Comparison of ENCODE assay signal across 34 cellular contexts in genomic region chr7:149397470-149397869, GRCh38.
"Had no signal": no experiment of that assay in that cellular context is flagged by ENCODE, and none has a peak within 500 bp of the region (broad histone marks: within the 10 kb centered on the region; RNA-seq: fewer than 3 reads in every experiment).

No MANE protein-coding gene starts in this region.

- H3K4me1 ChIP-seq: ascending aorta had no signal

- ATAC-seq: activated CD8-positive, alpha-beta T cell treated with anti-CD3 and anti-CD28 coated beads for 36 hours; activated naive CD8-positive, alpha-beta T cell treated with anti-CD3 and anti-CD28 coated beads, Interleukin-2, amount 50 U/mL, for 24 hours had no signal

- H3K27me3 ChIP-seq: ascending aorta, cardiac muscle cell had no signal

- H3K4me3 Mint-ChIP-seq: activated B cell treated with CpG ODN at 0.5 μM for 24 hours; activated CD4-positive, alpha-beta memory T cell treated with anti-CD3 and anti-CD28 coated beads for 36 hours; activated CD4-positive, alpha-beta T cell treated with anti-CD3 and anti-CD28 coated beads, Interleukin-2, amount 10 ng/mL, durations not matched to agents 24 days and 14 days; activated CD8-positive, alpha-beta T cell treated with anti-CD3 and anti-CD28 coated beads for 36 hours; activated naive CD4-positive, alpha-beta T cell treated with anti-CD3 and anti-CD28 coated beads, Interleukin-2, amount 10 ng/mL, durations not matched to agents 7 days and 5 days; activated naive CD4-positive, alpha-beta T cell treated with anti-CD3 and anti-CD28 coated beads, Interleukin-2, amount 50 U/mL, for 24 hours; activated naive CD8-positive, alpha-beta T cell; activated naive CD8-positive, alpha-beta T cell treated with anti-CD3 and anti-CD28 coated beads, Interleukin-2, amount 10 ng/mL, durations not matched to agents 7 days and 5 days; activated naive CD8-positive, alpha-beta T cell treated with anti-CD3 and anti-CD28 coated beads, Interleukin-2, amount 50 U/mL, for 24 hours; activated T-cell treated with anti-CD3 and anti-CD28 coated beads, Interleukin-2, amount 50 U/mL, for 24 hours; brain; central memory CD8-positive, alpha-beta T cell; T-helper 1 cell treated with Interleukin-12 subunit alpha and Interleukin-12 subunit beta and Interleukin-4 antibody, amounts not matched to agents 30 μg/mL and 1 μg/mL, for 36 hours; T-helper 2 cell treated with Interferon-gamma antibody and Interleukin-4, amounts not matched to agents 5 μg/mL and 100 μg/mL, for 36 hours had no signal

- H3K36me3 Mint-ChIP-seq: activated naive CD4-positive, alpha-beta T cell treated with anti-CD3 and anti-CD28 coated beads, Interleukin-2, amount 10 ng/mL, durations not matched to agents 7 days and 5 days; activated naive CD8-positive, alpha-beta T cell treated with anti-CD3 and anti-CD28 coated beads, Interleukin-2, amount 10 ng/mL, durations not matched to agents 7 days and 5 days; brain had no signal

- H3K4me3 ChIP-seq: ascending aorta, cardiac muscle cell had no signal

- DNase-seq: activated B cell treated with CpG ODN at 0.5 μM for 24 hours; activated CD4-positive, alpha-beta memory T cell treated with anti-CD3 and anti-CD28 coated beads for 36 hours; activated CD4-positive, alpha-beta T cell treated with anti-CD3 and anti-CD28 coated beads for 4 hours; activated CD4-positive, alpha-beta T cell treated with anti-CD3 and anti-CD28 coated beads, Interleukin-2, amount 10 ng/mL, durations not matched to agents 24 days and 14 days; activated CD4-positive, alpha-beta T cell treated with anti-CD3 and anti-CD28 coated beads, Interleukin-2, amount 50 U/mL, for 1 hour; activated CD4-positive, alpha-beta T cell treated with anti-CD3 and anti-CD28 coated beads, Interleukin-2, amount 50 U/mL, for 4 hours; activated CD4-positive, CD25-positive, alpha-beta regulatory T cell treated with anti-CD3 and anti-CD28 coated beads, Interleukin-2, amount 50 U/mL, for 72 hours; activated CD8-positive, alpha-beta memory T cell treated with anti-CD3 and anti-CD28 coated beads, Interleukin-2, amount 50 U/mL, for 4 hours; activated CD8-positive, alpha-beta T cell treated with anti-CD3 and anti-CD28 coated beads for 36 hours; activated effector memory CD4-positive, alpha-beta T cell treated with Interleukin-2 at 50 U/mL for 16 hours; activated gamma-delta T cell; activated naive CD4-positive, alpha-beta T cell treated with anti-CD3 and anti-CD28 coated beads, Interleukin-2, amount 10 ng/mL, durations not matched to agents 7 days and 5 days; activated naive CD4-positive, alpha-beta T cell treated with Interleukin-2 at 50 U/mL for 16 hours; activated naive CD8-positive, alpha-beta T cell treated with anti-CD3 and anti-CD28 coated beads, Interleukin-2, amount 10 ng/mL, durations not matched to agents 7 days and 5 days; activated naive CD8-positive, alpha-beta T cell treated with anti-CD3 and anti-CD28 coated beads, Interleukin-2, amount 50 U/mL, for 24 hours; activated T-cell treated with anti-CD3 and anti-CD28 coated beads for 4 hours; activated T-cell treated with anti-CD3 and anti-CD28 coated beads, Interleukin-2, amount 50 U/mL, for 24 hours; activated T-cell treated with anti-CD3 and anti-CD28 coated beads, Interleukin-2, amount 50 U/mL, for 48 hours; anterior cingulate cortex; caudate nucleus; cerebellar nuclear complex; T-helper 1 cell; T-helper 2 cell; T-helper 9 cell had no signal

- H3K27ac ChIP-seq: ascending aorta, cardiac muscle cell, VCaP had no signal

- H3K27ac Mint-ChIP-seq: activated B cell treated with CpG ODN at 0.5 μM for 24 hours; activated CD4-positive, alpha-beta memory T cell treated with anti-CD3 and anti-CD28 coated beads for 36 hours; activated CD4-positive, alpha-beta T cell treated with anti-CD3 and anti-CD28 coated beads, Interleukin-2, amount 10 ng/mL, durations not matched to agents 24 days and 14 days; activated CD8-positive, alpha-beta T cell treated with anti-CD3 and anti-CD28 coated beads for 36 hours; activated naive CD4-positive, alpha-beta T cell treated with anti-CD3 and anti-CD28 coated beads, Interleukin-2, amount 10 ng/mL, durations not matched to agents 7 days and 5 days; activated naive CD4-positive, alpha-beta T cell treated with anti-CD3 and anti-CD28 coated beads, Interleukin-2, amount 50 U/mL, for 24 hours; activated naive CD8-positive, alpha-beta T cell; activated naive CD8-positive, alpha-beta T cell treated with anti-CD3 and anti-CD28 coated beads, Interleukin-2, amount 10 ng/mL, durations not matched to agents 7 days and 5 days; activated naive CD8-positive, alpha-beta T cell treated with anti-CD3 and anti-CD28 coated beads, Interleukin-2, amount 50 U/mL, for 24 hours; activated T-cell treated with anti-CD3 and anti-CD28 coated beads, Interleukin-2, amount 50 U/mL, for 24 hours; activated T-helper 2 cell treated with anti-CD3 and anti-CD28 coated beads, Interferon-gamma antibody, Interleukin-2, Interleukin-4, amounts not matched to agents 10 μg/mL and 5 μg/mL and 100 μg/mL, durations not matched to agents 14 hours and 24 hours and 36 hours; brain; T-helper 1 cell treated with Interleukin-12 subunit alpha and Interleukin-12 subunit beta and Interleukin-4 antibody, amounts not matched to agents 30 μg/mL and 1 μg/mL, for 36 hours; T-helper 2 cell treated with Interferon-gamma antibody and Interleukin-4, amounts not matched to agents 5 μg/mL and 100 μg/mL, for 36 hours had no signal

- H3K36me3 ChIP-seq: ascending aorta, cardiac muscle cell had no signal

- H3K4me1 Mint-ChIP-seq: activated B cell treated with CpG ODN at 0.5 μM for 24 hours; activated CD4-positive, alpha-beta T cell treated with anti-CD3 and anti-CD28 coated beads, Interleukin-2, amount 10 ng/mL, durations not matched to agents 24 days and 14 days; activated naive CD4-positive, alpha-beta T cell treated with anti-CD3 and anti-CD28 coated beads, Interleukin-2, amount 10 ng/mL, durations not matched to agents 7 days and 5 days; activated naive CD4-positive, alpha-beta T cell treated with anti-CD3 and anti-CD28 coated beads, Interleukin-2, amount 50 U/mL, for 24 hours; activated naive CD8-positive, alpha-beta T cell treated with anti-CD3 and anti-CD28 coated beads, Interleukin-2, amount 10 ng/mL, durations not matched to agents 7 days and 5 days; activated naive CD8-positive, alpha-beta T cell treated with anti-CD3 and anti-CD28 coated beads, Interleukin-2, amount 50 U/mL, for 24 hours; brain; central memory CD8-positive, alpha-beta T cell had no signal
